Comparison of ENCODE assay signal across 9 cellular contexts in genomic region chr16:56401482-56401881, GRCh38. TPM values are rescaled to one million over a fixed set of nuclear protein-coding genes. Genes with fewer than 3 reads are reported as not detected.
DNase-seq lines count a peak whose midpoint lies in the region; TF ChIP-seq lines count a peak whose summit lies in the region.
"Had no signal": no experiment of that assay in that cellular context is flagged by ENCODE, and none has a peak within 500 bp of the region (broad histone marks: within the 10 kb centered on the region; RNA-seq: fewer than 3 reads in every experiment).

No MANE protein-coding gene starts in this region.

- peaks cover 25% of the 10 kb centered on the region for H3K36me3 ChIP-seq in A673 (ENCODE audit: insufficient read depth, low read length, poor library complexity, severe bottlenecking)

- H3K9me3 ChIP-seq in A673 (ENCODE audit: low read depth, low read length, poor library complexity, severe bottlenecking) = no peaks in the 10 kb centered on the region

- H3K4me1 ChIP-seq in A673 (ENCODE audit: insufficient read depth, low read length, poor library complexity, severe bottlenecking) = no peaks in the 10 kb centered on the region

- CTCF ChIA-PET in A673 (lab: Charles Lee) = interaction anchor here (0.6 to 1.1 kb wide), 2 partner anchors 16 to 46 kb away, joined by 3 read pairs; no protein-coding TSS in a partner anchor

- POLR2A ChIA-PET in A673 (lab: Charles Lee; ENCODE audit: low non-redundant PET) = no interaction called here

- BruUV-seq in A673 (replicated peaks; lab: Mats Ljungman, UMichigan) = no TSS peak

- no peak overlapping the region for H3K4me3 ChIP-seq in A673 (ENCODE audit: low read depth, low read length, poor library complexity, severe bottlenecking)
- H3K4me3 ChIP-seq in GM12875 (ENCODE audit: low read depth, low read length) = no peak overlapping the region
- no peak overlapping the region for H3K4me3 ChIP-seq in fibroblast of villous mesenchyme (ENCODE audit: low read depth, low read length)

- TF ChIP-seq CTCF in A673 (conservative IDR thresholded peaks at IDR 0.05; ENCODE audit: low read depth, low read length) = peak; percentile 39
- peak; percentile 48; the same call in 1 of the 2 replicates for TF ChIP-seq CTCF in GM12875 (IDR thresholded peaks at IDR 0.05; ENCODE audit: borderline replicate concordance, insufficient read depth, low read depth, low read length)
- TF ChIP-seq CTCF in fibroblast of villous mesenchyme (IDR thresholded peaks at IDR 0.05; ENCODE audit: insufficient read depth, low read depth, low read length) = peak; percentile 39
- no peak for TF ChIP-seq CTCF in GM20000 (IDR thresholded peaks at IDR 0.05; ENCODE audit: extremely low read depth, missing control alignments)

- H3K27me3 ChIP-seq in A673 (replicated peaks; ENCODE audit: insufficient read depth, low read depth, low read length, poor library complexity) = no peaks in the 10 kb centered on the region

- intact Hi-C loops in A673 (cut with micrococcal nuclease; ENCODE audit: unreplicated experiment) = no loop called here

- DNase-seq in A673 (ENCODE audit: low spot score) = peak; percentile 25
- peak; percentile 90 for DNase-seq in NCI-H69 (lab: John Stamatoyannopoulos, UW)
- DNase-seq in fibroblast of villous mesenchyme (ENCODE audit: low read depth) = no peak
- no peak for DNase-seq in A172 (ENCODE audit: low spot score)
- DNase-seq in GM20000 (ENCODE audit: low spot score) = no peak
- no peak for DNase-seq in ureter (ENCODE audit: low spot score)
- DNase-seq in midbrain (lab: John Stamatoyannopoulos, UW) = no peak
- DNase-seq: activated CD8-positive, alpha-beta memory T cell treated with anti-CD3 and anti-CD28 coated beads for 24 hours had no signal

- no peak overlapping the region for H3K27ac ChIP-seq in A673 (ENCODE audit: low read depth, low read length, poor library complexity, severe bottlenecking)

RNA-seq across cellular contexts. Expression of gene AMFR, which starts 23.9 kb away (rescaled TPM):
- total RNA-seq in A673 (2021) (48.1 and 51.3 TPM in 2 replicates), fibroblast of villous mesenchyme (244 and 302 TPM in 2 replicates), ureter (97.2 TPM)
- total RNA-seq in A172 (2014; rRNA removed; shearing (Covaris generic)) = 172 and 175 TPM in 2 replicates

RNA-seq across cellular contexts. Expression of gene NUDT21, which starts 49.6 kb away (rescaled TPM):
- total RNA-seq in A673 (2021) (220 and 231 TPM in 2 replicates), fibroblast of villous mesenchyme (59.9 and 83.8 TPM in 2 replicates), ureter (128 TPM)
- 177 and 191 TPM in 2 replicates for total RNA-seq in A172 (2014; rRNA removed; shearing (Covaris generic))

RNA-seq across cellular contexts. Expression of gene OGFOD1, which starts 49.9 kb away (rescaled TPM):
- total RNA-seq in A673 (2021) (68.4 and 78.1 TPM in 2 replicates), fibroblast of villous mesenchyme (65.6 and 74.7 TPM in 2 replicates), ureter (44.3 TPM)
- total RNA-seq in A172 (2014; rRNA removed; shearing (Covaris generic)) = 154 and 217 TPM in 2 replicates

Comparison
In these comparisons a context has a peak if more than half of its experiments do, and no peak if none do; other contexts are left out.
1. DNase-seq: peak in A673 (single experiment) and NCI-H69 (single experiment); none in fibroblast of villous mesenchyme (single experiment), A172 (single experiment), GM20000 (single experiment), ureter (single experiment) and midbrain (single experiment).